28 cellular contexts compared by ENCODE assay signal in genomic region chr5:180318456-180319089, GRCh38.
"Had no signal": no experiment of that assay in that cellular context is flagged by ENCODE, and none has a peak within 500 bp of the region (broad histone marks: within the 10 kb centered on the region; RNA-seq: fewer than 3 reads in every experiment).

No MANE protein-coding gene starts in this region.

- H3K4me1 ChIP-seq: esophagus squamous epithelium, heart right ventricle, suprapubic skin, transverse colon, upper lobe of right lung, uterus had no signal

- H3K4me2 ChIP-seq: smooth muscle cell had no signal

- H3K27me3 ChIP-seq: esophagus squamous epithelium, heart right ventricle, ovary, suprapubic skin, transverse colon, upper lobe of right lung, uterus had no signal

- H3K27ac ChIP-seq: esophagus squamous epithelium, heart right ventricle, ovary, suprapubic skin, transverse colon, upper lobe of right lung, uterus had no signal

- H3K4me3 ChIP-seq: esophagus squamous epithelium, heart right ventricle, lung, ovary, smooth muscle cell, suprapubic skin, transverse colon, upper lobe of right lung, uterus had no signal

- FAIRE-seq: endometrium, islet of Langerhans had no signal

- ATAC-seq: effector memory CD8-positive, alpha-beta T cell; left lobe of liver; natural killer cell; sciatic nerve; stimulated activated naive CD8-positive, alpha-beta T cell treated with anti-CD3 and anti-CD28 coated beads, Interleukin-15, amount 100 ng/mL, for 72 hours; upper lobe of right lung had no signal

- H3K9me3 ChIP-seq: esophagus squamous epithelium, heart right ventricle, ovary, suprapubic skin, transverse colon, upper lobe of right lung, uterus had no signal

- DNase-seq: cortex of kidney; effector memory CD8-positive, alpha-beta T cell; erythroblast; esophagus squamous epithelium; foreskin melanocyte; glutamatergic neuron; heart right ventricle; hippocampal formation; natural killer cell; ovary; posterior cingulate gyrus; retina; stimulated activated CD4-positive, alpha-beta T cell treated with anti-CD3 and anti-CD28 coated beads, Interleukin-12 subunit alpha, Interleukin-12 subunit beta, amount 100 ng/mL, for 4 hours; stimulated activated CD4-positive, alpha-beta T cell treated with anti-CD3 and anti-CD28 coated beads, Interleukin-1b, Interleukin-23, amount 100 ng/mL, for 48 hours; stimulated activated CD4-positive, alpha-beta T cell treated with anti-CD3 and anti-CD28 coated beads, Interleukin-4, amount 100 ng/mL, for 1 hour; stimulated activated CD8-positive, alpha-beta memory T cell treated with anti-CD3 and anti-CD28 coated beads, Interleukin-4, amount 100 ng/mL, for 48 hours; stimulated activated naive CD4-positive, alpha-beta T cell; stimulated activated naive CD8-positive, alpha-beta T cell treated with anti-CD3 and anti-CD28 coated beads, Interleukin-15, amount 100 ng/mL, for 72 hours; transverse colon; upper lobe of right lung; uterus had no signal

- H3K36me3 ChIP-seq: ovary, transverse colon, upper lobe of right lung, uterus had no signal
